Comparison of ENCODE assay signal across 9 cellular contexts in the genomic region with DNA sequence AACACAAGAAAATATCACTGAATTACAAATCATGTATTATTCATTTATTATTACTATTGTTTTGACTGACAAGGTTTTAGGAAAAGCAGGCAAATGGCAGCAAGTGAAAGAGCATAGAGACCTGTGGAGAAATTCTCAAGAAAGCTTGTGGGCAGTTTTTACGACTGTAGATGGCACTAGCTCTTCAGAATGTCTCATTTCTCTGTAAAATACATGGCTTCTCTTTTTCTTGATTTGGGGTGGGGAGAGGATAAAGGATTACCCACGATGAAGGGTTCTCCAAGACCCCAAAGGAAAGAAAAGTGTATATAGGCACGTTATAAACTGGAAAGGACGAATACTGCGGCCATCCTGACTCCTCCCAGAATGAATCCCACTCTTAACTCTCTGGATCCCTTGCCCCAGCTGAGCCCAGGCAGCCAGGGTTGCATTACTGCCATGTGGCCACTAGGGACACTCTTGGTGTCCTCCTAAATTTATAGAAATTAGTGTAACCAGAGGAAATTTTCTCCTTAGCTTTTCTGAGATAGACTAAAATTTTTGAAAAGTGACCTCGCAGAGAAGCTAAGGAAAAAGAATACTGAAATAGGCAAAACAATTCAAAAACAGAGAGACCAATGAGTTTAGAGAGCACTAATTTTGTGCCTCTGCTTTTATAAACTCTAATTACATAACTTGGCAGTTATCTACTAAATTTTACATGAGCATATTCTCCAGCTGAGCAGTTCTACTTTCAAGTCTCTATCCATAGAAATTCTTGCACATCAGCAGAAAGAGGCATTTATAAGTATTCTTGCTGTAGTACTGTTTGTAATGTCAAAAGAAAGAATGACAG. TPM values are rescaled to one million over a fixed set of nuclear protein-coding genes. Genes with fewer than 3 reads are reported as not detected.
DNase-seq lines count a peak whose midpoint lies in the region; ATAC-seq and TF ChIP-seq lines count a peak whose summit lies in the region.
"Had no signal": no experiment of that assay in that cellular context is flagged by ENCODE, and none has a peak within 500 bp of the region (broad histone marks: within the 10 kb centered on the region; RNA-seq: fewer than 3 reads in every experiment).

No MANE protein-coding gene starts in this region.

- H3K27me3 Mint-ChIP-seq in CD8-positive, alpha-beta memory T cell = peaks cover 0 to 7% of the 10 kb centered on the region in 2 donors

- H3K27ac Mint-ChIP-seq in CD8-positive, alpha-beta memory T cell = no peak overlapping the region

- no peak for TF ChIP-seq EP300 in upper lobe of left lung (IDR thresholded peaks at IDR 0.05)

- no peak overlapping the region for H3K4me3 Mint-ChIP-seq in CD8-positive, alpha-beta memory T cell

- H3K4me1 Mint-ChIP-seq in CD8-positive, alpha-beta memory T cell = no peaks in the 10 kb centered on the region

- DNase-seq in NCI-H1417 (lab: John Stamatoyannopoulos, UW) = peak; percentile 6 to 23 (median 17)
- DNase-seq in NCI-H1417 treated with DMSO at 0.1 percent for 48 hours (lab: John Stamatoyannopoulos, UW) = no peak
- peak; percentile 78 for DNase-seq in H7
- DNase-seq in RPMI7951 (ENCODE audit: low read depth) = peak; percentile 14
- DNase-seq in dorsolateral prefrontal cortex = peak in 6 of 10 donors; percentile 7 to 51 (median 34)
- DNase-seq in right lobe of liver = peak in 2 of 3 donors; percentile 31 to 56
- DNase-seq in upper lobe of left lung = peak in 1 of 2 donors; percentile 24
- no peak for DNase-seq in CD8-positive, alpha-beta memory T cell

- TF ChIP-seq POLR2A in right lobe of liver (IDR thresholded peaks at IDR 0.05) (no peak), upper lobe of left lung (IDR thresholded peaks at IDR 0.05) (no peak)

- peaks cover 0 to 2% (median 0%) of the 10 kb centered on the region in 5 donors for H3K9me3 Mint-ChIP-seq in CD8-positive, alpha-beta memory T cell

- intact Hi-C loops in dorsolateral prefrontal cortex (cut with DNase I) (no loop called here), right lobe of liver (cut with DNase I) (no loop called here)

- H3K36me3 Mint-ChIP-seq in CD8-positive, alpha-beta memory T cell = no peaks in the 10 kb centered on the region

- H3K9me3 ChIP-seq in right lobe of liver (no peaks in the 10 kb centered on the region), upper lobe of left lung (no peaks in the 10 kb centered on the region)
- H3K9me3 ChIP-seq in CD8-positive, alpha-beta memory T cell (ENCODE audit: low read length) = no peaks in the 10 kb centered on the region

- H3K4me1 ChIP-seq in right lobe of liver (no peaks in the 10 kb centered on the region), upper lobe of left lung (peaks cover 0 to 9% (median 0%) of the 10 kb centered on the region in 4 donors)
- H3K4me1 ChIP-seq in CD8-positive, alpha-beta memory T cell (ENCODE audit: insufficient read depth, low read length) = no peaks in the 10 kb centered on the region

- POLR2A ChIA-PET in CD8-positive, alpha-beta memory T cell (lab: Charles Lee) = interaction anchor here (0.5 kb wide), 1 partner anchor 187 kb away, joined by 3 read pairs; no protein-coding TSS in a partner anchor

- TF ChIP-seq CTCF in dorsolateral prefrontal cortex (IDR thresholded peaks at IDR 0.05 in 54 of 56, conservative IDR thresholded peaks at IDR 0.05 in 2 of 56; ENCODE audit: low read depth in 1 of 56, partially characterized antibody in 56 of 56) (peak; percentile 40 to 89 (median 76)), right lobe of liver (IDR thresholded peaks at IDR 0.05) (peak; percentile 50 to 92 (median 91)), upper lobe of left lung (IDR thresholded peaks at IDR 0.05) (peak; percentile 29 to 94 (median 46))

- CTCF ChIA-PET in CD8-positive, alpha-beta memory T cell (lab: Charles Lee) = no interaction called here

- WGBS in right lobe of liver (ENCODE audit: insufficient coverage, low coverage, low lambda C conversion rate, missing lambda C conversion rate) = 2% methylated on average over 6 of the region's 6 CpGs
- 1 to 3% methylated on average over 4 to 6 of the region's 6 CpGs for whole genome bisulfite sequencing in upper lobe of left lung, 2 donors

- H3K36me3 ChIP-seq in H7 (replicated peaks; ENCODE audit: control insufficient read depth, insufficient read depth, low read length) (no peaks in the 10 kb centered on the region), right lobe of liver (no peaks in the 10 kb centered on the region), upper lobe of left lung (no peaks in the 10 kb centered on the region)
- no peaks in the 10 kb centered on the region for H3K36me3 ChIP-seq in CD8-positive, alpha-beta memory T cell (ENCODE audit: insufficient read depth, low read length)

- H3K27ac ChIP-seq in dorsolateral prefrontal cortex (no peak overlapping the region), right lobe of liver (no peak overlapping the region), upper lobe of left lung (no peak overlapping the region)
- no peak overlapping the region for H3K27ac ChIP-seq in CD8-positive, alpha-beta memory T cell (ENCODE audit: low read depth, low read length)

- H3K27me3 ChIP-seq in H7 (ENCODE audit: control insufficient read depth, insufficient read depth, low read length) (no peaks in the 10 kb centered on the region), dorsolateral prefrontal cortex (peaks cover 0 to 84% (median 35%) of the 10 kb centered on the region in 45 donors), right lobe of liver (peaks cover 0 to 9% of the 10 kb centered on the region in 2 donors), upper lobe of left lung (no peaks in the 10 kb centered on the region)
- H3K27me3 ChIP-seq in CD8-positive, alpha-beta memory T cell (ENCODE audit: insufficient read depth, low read length, poor library complexity, severe bottlenecking) = no peaks in the 10 kb centered on the region

- peak overlapping the region; percentile 25 for H3K4me3 ChIP-seq in H7 (ENCODE audit: insufficient read depth, low read depth, low read length)
- peak overlapping the region in 35 of 59 donors; percentile 1 to 56 (median 29) for H3K4me3 ChIP-seq in dorsolateral prefrontal cortex
- no peak overlapping the region for H3K4me3 ChIP-seq in right lobe of liver
- no peak overlapping the region for H3K4me3 ChIP-seq in upper lobe of left lung
- no peak overlapping the region for H3K4me3 ChIP-seq in CD8-positive, alpha-beta memory T cell (ENCODE audit: low read length)

- ATAC-seq in right lobe of liver (peak; percentile 69 to 88 (median 80)), upper lobe of left lung (ENCODE audit: low FRiP score in 2 of 2) (peak in 1 of 2 donors; percentile 81)

RNA-seq across cellular contexts. Expression of a gene that starts 37.7 kb away (rescaled TPM):
- 1.1 and 2.4 TPM in 2 replicates for total RNA-seq in H7 (2014; rRNA removed; shearing (Covaris generic))
- not detected in 2 replicates for total RNA-seq in RPMI7951 (2014; rRNA removed; shearing (Covaris generic))
- 10 to 100 TPM; 10.2 to 70.2 (median 29.8) TPM for total RNA-seq in dorsolateral prefrontal cortex
- under 1 TPM; under 0.01 to 0.10 (median 0.06) TPM for total RNA-seq in right lobe of liver
- total RNA-seq in upper lobe of left lung = 1 to 10 TPM in 1 of 6 donors, under 1 TPM in 5; 0.10 to 1.0 (median 0.19) TPM
- not detected for total RNA-seq in CD8-positive, alpha-beta memory T cell
- not detected for polyA plus RNA-seq in CD8-positive, alpha-beta memory T cell
- total RNA-seq: activated CD8-positive, alpha-beta memory T cell treated with anti-CD3 and anti-CD28 coated beads for 36 hours had no signal

Comparison
In these comparisons a context has a peak if more than half of its experiments do, and no peak if none do; other contexts are left out.
1. DNase-seq: peak in NCI-H1417 (3 of 3), H7 (single experiment), RPMI7951 (single experiment), dorsolateral prefrontal cortex (6 of 10) and right lobe of liver (2 of 3); none in NCI-H1417 treated with DMSO at 0.1 percent for 48 hours (single experiment) and CD8-positive, alpha-beta memory T cell (0 of 5).
2. H3K4me3 ChIP-seq: peak in H7 (single experiment) and dorsolateral prefrontal cortex (35 of 59); none in right lobe of liver (0 of 3), upper lobe of left lung (0 of 4) and CD8-positive, alpha-beta memory T cell (single experiment).
3. Peak in every context shown above with its lines, with median percentiles within 50 percentile points of each other: CTCF ChIP-seq.